In the genomic region with DNA sequence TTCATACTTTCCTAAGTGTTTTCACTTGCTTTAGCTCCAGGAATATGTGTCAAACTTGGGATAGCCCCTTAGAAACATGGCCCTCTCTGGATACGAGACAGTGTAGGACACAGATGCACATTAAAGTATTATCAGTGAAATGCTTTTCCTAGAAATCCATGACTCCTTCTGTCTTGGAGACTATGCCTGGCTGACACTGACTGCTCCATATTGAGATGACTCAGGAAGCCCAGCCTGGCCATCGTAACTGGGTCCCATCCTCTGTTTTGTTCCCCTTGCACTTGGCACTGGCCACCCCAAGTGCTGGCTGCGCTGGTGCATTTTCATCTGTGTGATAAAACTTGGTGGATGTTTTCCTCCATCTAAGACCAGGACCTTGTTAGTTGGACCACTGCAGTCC, we compare ENCODE assay signal across 18 cellular contexts.
DNase-seq lines count a peak whose midpoint lies in the region; ATAC-seq and TF ChIP-seq lines count a peak whose summit lies in the region.
"Had no signal": no experiment of that assay in that cellular context is flagged by ENCODE, and none has a peak within 500 bp of the region (broad histone marks: within the 10 kb centered on the region; RNA-seq: fewer than 3 reads in every experiment).

No MANE protein-coding gene starts in this region.

- no peaks in the 10 kb centered on the region for H3K79me2 ChIP-seq in fibroblast of lung (ENCODE audit: control insufficient read depth, insufficient read depth, low read length)
- H3K79me2 ChIP-seq in osteoblast (ENCODE audit: insufficient read depth, low read length) = peaks cover 2% of the 10 kb centered on the region

- H3K27ac ChIP-seq in fibroblast of lung (ENCODE audit: insufficient read depth, low read length) (peak overlapping the region; percentile 40), osteoblast (ENCODE audit: low read depth, low read length) (peak overlapping the region; percentile 5), vagina (peak overlapping the region; percentile 75)
- H3K27ac ChIP-seq: SJCRH30 had no signal

- H3K27me3 ChIP-seq in adipocyte (replicated peaks; ENCODE audit: control insufficient read depth, insufficient read depth, low read length) (no peaks in the 10 kb centered on the region), fibroblast of lung (ENCODE audit: control insufficient read depth, insufficient read depth, low read length) (no peaks in the 10 kb centered on the region), osteoblast (ENCODE audit: insufficient read depth, low read length) (no peaks in the 10 kb centered on the region), vagina (no peaks in the 10 kb centered on the region)
- H3K27me3 ChIP-seq: SJCRH30 had no signal

- H3K4me3 ChIP-seq in adipocyte (ENCODE audit: low read length) (peak overlapping the region; percentile 63), fibroblast of lung (replicated peaks in 1 of 4; ENCODE audit: control extremely low read depth in 1 of 4, insufficient read depth in 1 of 4, low read depth in 3 of 4, low read length in 4 of 4) (peak overlapping the region in 2 of 4 experiments; percentile 23 to 33), osteoblast (ENCODE audit: insufficient read depth, low read length) (no peak overlapping the region), vagina (no peak overlapping the region)
- H3K4me3 ChIP-seq: SJCRH30 had no signal

- H3K9me3 ChIP-seq in adipocyte (ENCODE audit: control insufficient read depth, low read length) = no peaks in the 10 kb centered on the region
- H3K9me3 ChIP-seq in fibroblast of lung (ENCODE audit: control insufficient read depth, insufficient read depth, low read depth, low read length) = no peaks in the 10 kb centered on the region
- H3K9me3 ChIP-seq in osteoblast (ENCODE audit: low read depth, low read length) = no peaks in the 10 kb centered on the region
- H3K9me3 ChIP-seq in vagina = no peaks in the 10 kb centered on the region
- H3K9me3 ChIP-seq: SJCRH30 had no signal

- H3K4me2 ChIP-seq in fibroblast of lung (ENCODE audit: extremely low read depth, insufficient read depth, low read length) (peak overlapping the region; percentile 47), osteoblast (ENCODE audit: insufficient read depth, low read length) (no peak overlapping the region)

- H3K36me3 ChIP-seq in adipocyte (ENCODE audit: control insufficient read depth, insufficient read depth, low read length, severe bottlenecking) (no peaks in the 10 kb centered on the region), fibroblast of lung (ENCODE audit: control insufficient read depth, insufficient read depth, low read length) (no peaks in the 10 kb centered on the region), osteoblast (ENCODE audit: insufficient read depth, low read length) (no peaks in the 10 kb centered on the region), vagina (no peaks in the 10 kb centered on the region)
- H3K36me3 ChIP-seq: SJCRH30 had no signal

- ATAC-seq in HG03354 (IDR thresholded peaks at IDR 0.05; ENCODE audit: poor library complexity, severe bottlenecking, unreplicated experiment) = no peak
- ATAC-seq: HepG2, PC-3 had no signal

- intact Hi-C loops in vagina (cut with DNase I) = no loop called here

- H2AFZ ChIP-seq in fibroblast of lung (ENCODE audit: low read length) = no peak overlapping the region
- no peak overlapping the region for H2AFZ ChIP-seq in osteoblast (ENCODE audit: low read length)

- no peak for TF ChIP-seq POLR2A in vagina (IDR thresholded peaks at IDR 0.05)

- peaks cover 44% of the 10 kb centered on the region for H3K4me1 ChIP-seq in adipocyte (ENCODE audit: control insufficient read depth, insufficient read depth, low read length)
- no peaks in the 10 kb centered on the region for H3K4me1 ChIP-seq in fibroblast of lung (ENCODE audit: control insufficient read depth, extremely low read depth, insufficient read depth, low read length)
- H3K4me1 ChIP-seq in osteoblast (ENCODE audit: insufficient read depth, low read length) = no peaks in the 10 kb centered on the region
- H3K4me1 ChIP-seq in vagina = peaks cover 41% of the 10 kb centered on the region
- H3K4me1 ChIP-seq: SJCRH30 had no signal

- no peaks in the 10 kb centered on the region for H4K20me1 ChIP-seq in fibroblast of lung (ENCODE audit: control insufficient read depth, extremely low read depth, insufficient read depth, low read length)
- H4K20me1 ChIP-seq in osteoblast (ENCODE audit: insufficient read depth, low read length) = peaks cover 13% of the 10 kb centered on the region

- DNase-seq in adipocyte (ENCODE audit: low read depth) (peak; percentile 24), fibroblast of lung (ENCODE audit: low read depth in 2 of 2) (no peak), osteoblast (ENCODE audit: insufficient read length, low spot score, missing footprints) (peak; percentile 78), vagina (ENCODE audit: extremely low spot score in 2 of 2) (peak in 1 of 2 donors; percentile 71), NOMO-1 treated with dmso at 0.1 percent for 144 hours (lab: John Stamatoyannopoulos, UW; ENCODE audit: unreplicated experiment) (no peak), superior temporal gyrus (ENCODE audit: extremely low spot score) (no peak)
- DNase-seq: activated naive CD8-positive, alpha-beta T cell treated with anti-CD3 and anti-CD28 coated beads, Interleukin-2, amount 10 ng/mL, durations not matched to agents 7 days and 5 days; C1 segment of cervical spinal cord; DMS 273 treated with DMSO at 0.1 percent for 48 hours; hippocampal formation; kidney; NCI-H1436 treated with DMSO at 0.1 percent for 48 hours; NCI-H82; PC-3; SJCRH30; stimulated activated naive CD4-positive, alpha-beta T cell treated with Interleukin-2 at 50 U/mL for 16 hours had no signal

- TF ChIP-seq CTCF in fibroblast of lung (conservative IDR thresholded peaks at IDR 0.05 in 1 of 2, IDR thresholded peaks at IDR 0.05 in 1 of 2; ENCODE audit: low read depth in 1 of 2, low read length in 2 of 2) = no peak
- TF ChIP-seq CTCF in osteoblast (IDR thresholded peaks at IDR 0.05; ENCODE audit: extremely low read depth, low read depth, low read length) = no peak
- no peak for TF ChIP-seq CTCF in vagina (IDR thresholded peaks at IDR 0.05)

- no peak overlapping the region for H3K9ac ChIP-seq in adipocyte (ENCODE audit: low read length)
- no peak overlapping the region for H3K9ac ChIP-seq in fibroblast of lung (ENCODE audit: insufficient read depth, low read length)

Comparison
In these comparisons a context has a peak if more than half of its experiments do, and no peak if none do; other contexts are left out.
1. DNase-seq: peak in adipocyte (single experiment) and osteoblast (single experiment); none in fibroblast of lung (0 of 2), NOMO-1 treated with dmso at 0.1 percent for 144 hours (single experiment) and superior temporal gyrus (single experiment).
2. H3K27ac ChIP-seq: peak in every context shown above with its lines; median percentile 75 in vagina; 40 in fibroblast of lung; 5 in osteoblast.